ENCODE assay signal across 27 cellular contexts in genomic region chr9:127749090-127749787, GRCh38. TPM values are rescaled to one million over a fixed set of nuclear protein-coding genes. Genes with fewer than 3 reads are reported as not detected.
"Had no signal": no experiment of that assay in that cellular context is flagged by ENCODE, and none has a peak within 500 bp of the region (broad histone marks: within the 10 kb centered on the region; RNA-seq: fewer than 3 reads in every experiment).

No MANE protein-coding gene starts in this region.

- H3K9ac ChIP-seq: parathyroid adenoma had no signal

- H3K4me2 ChIP-seq: smooth muscle cell had no signal

- H3K27ac ChIP-seq: dorsolateral prefrontal cortex, epithelial cell of prostate, gastrocnemius medialis, parathyroid adenoma, suprapubic skin, vagina had no signal

- H3K79me2 ChIP-seq: parathyroid adenoma had no signal

- FAIRE-seq: colon, kidney had no signal

- ATAC-seq: esophagus mucosa; left lobe of liver; natural killer cell treated with Interleukin-12 subunit alpha and Interleukin-12 subunit beta and Interleukin-15 and Interleukin-18, amount 100 ng/mL, for 72 hours; sciatic nerve; stimulated activated naive CD8-positive, alpha-beta T cell treated with anti-CD3 and anti-CD28 coated beads, Interleukin-15, amount 100 ng/mL, for 72 hours had no signal

- H2AFZ ChIP-seq: parathyroid adenoma had no signal

- H3K4me1 ChIP-seq: parathyroid adenoma had no signal

- H3K9me3 ChIP-seq: gastrocnemius medialis, suprapubic skin, vagina had no signal

- H3K27me3 ChIP-seq: vagina had no signal

- H3K36me3 ChIP-seq: gastrocnemius medialis, vagina had no signal

- DNase-seq: dorsolateral prefrontal cortex; effector CD4-positive, alpha-beta T cell; foreskin fibroblast; gastrocnemius medialis; head of caudate nucleus; kidney; nucleus accumbens; stimulated activated CD4-positive, alpha-beta T cell treated with anti-CD3 and anti-CD28 coated beads, Interleukin-12 subunit alpha, Interleukin-12 subunit beta, amount 100 ng/mL, for 4 hours; stimulated activated CD4-positive, alpha-beta T cell treated with anti-CD3 and anti-CD28 coated beads, Interleukin-1b, Interleukin-23, amount 100 ng/mL, for 48 hours; stimulated activated CD4-positive, alpha-beta T cell treated with anti-CD3 and anti-CD28 coated beads, Interleukin-4, amount 100 ng/mL, for 1 hour; stimulated activated CD8-positive, alpha-beta memory T cell treated with anti-CD3 and anti-CD28 coated beads, Interleukin-4, amount 100 ng/mL, for 48 hours; stimulated activated naive CD4-positive, alpha-beta T cell; stimulated activated naive CD8-positive, alpha-beta T cell treated with anti-CD3 and anti-CD28 coated beads, Interleukin-15, amount 100 ng/mL, for 72 hours; trophoblast cell had no signal

- H3K4me3 ChIP-seq: dorsolateral prefrontal cortex, gastrocnemius medialis, lung, smooth muscle cell, suprapubic skin, vagina had no signal

RNA-seq across cellular contexts. Expression of gene SH2D3C, which starts 29.2 kb away (rescaled TPM):
- total RNA-seq: smooth muscle cell had no signal

RNA-seq across cellular contexts. Expression of gene TTC16, which starts 33.4 kb away (rescaled TPM):
- total RNA-seq: esophagus mucosa, gastrocnemius medialis, glomerular endothelial cell, left lobe of liver, neural crest cell, smooth muscle cell had no signal
